In genomic region chr9:94666364-94667099, GRCh38 we compare ENCODE assay signal across 2 cellular contexts.
TF ChIP-seq lines count a peak whose summit lies in the region.

No MANE protein-coding gene starts in this region.

TF ChIP-seq in GM23338, 12 proteins besides CTCF, POLR2A, EP300 and RAD21 (continued from another document):
- TF ChIP-seq REST (IDR thresholded peaks at IDR 0.05; ENCODE audit: unreplicated experiment) (no peak), ETS1 (IDR thresholded peaks at IDR 0.05) (no peak), STAT1 (IDR thresholded peaks at IDR 0.05; ENCODE audit: unreplicated experiment) (no peak), CREB1 (CRISPR knock-in tag; IDR thresholded peaks at IDR 0.05; ENCODE audit: low read depth) (no peak), ZNF462 (CRISPR knock-in tag; IDR thresholded peaks at IDR 0.05) (no peak)
TF ChIP-seq in GM23338: peak in this region for 0.

TF ChIP-seq in liver, 16 proteins besides CTCF, POLR2A, EP300 and RAD21 (continued from another document):
- peak; percentile 61 for TF ChIP-seq REST (IDR thresholded peaks at IDR 0.05)
- TF ChIP-seq TAF1 (conservative IDR thresholded peaks at IDR 0.05) = peak; percentile 53
- peak in 1 of 2 donors; percentile 87 for TF ChIP-seq EGR1 (IDR thresholded peaks at IDR 0.05; ENCODE audit: low read depth in 2 of 2)
- peak; percentile 79 to 94 for TF ChIP-seq JUND (IDR thresholded peaks at IDR 0.05)
- peak in 1 of 2 donors; percentile 60 for TF ChIP-seq GABPA (IDR thresholded peaks at IDR 0.05 in 1 of 2, conservative IDR thresholded peaks at IDR 0.05 in 1 of 2)
- peak; percentile 69 for TF ChIP-seq YY1 (IDR thresholded peaks at IDR 0.05)
- TF ChIP-seq FOXA1 (IDR thresholded peaks at IDR 0.05) = peak; percentile 59
- TF ChIP-seq SP1 (IDR thresholded peaks at IDR 0.05) = peak; percentile 100
- TF ChIP-seq ATF3 (IDR thresholded peaks at IDR 0.05) = peak; percentile 74
- peak; percentile 77 for TF ChIP-seq NR2F2 (IDR thresholded peaks at IDR 0.05)
- TF ChIP-seq HNF4G (IDR thresholded peaks at IDR 0.05) = peak; percentile 89
